Comparison of ENCODE assay signal across 2 cellular contexts in the genomic region with DNA sequence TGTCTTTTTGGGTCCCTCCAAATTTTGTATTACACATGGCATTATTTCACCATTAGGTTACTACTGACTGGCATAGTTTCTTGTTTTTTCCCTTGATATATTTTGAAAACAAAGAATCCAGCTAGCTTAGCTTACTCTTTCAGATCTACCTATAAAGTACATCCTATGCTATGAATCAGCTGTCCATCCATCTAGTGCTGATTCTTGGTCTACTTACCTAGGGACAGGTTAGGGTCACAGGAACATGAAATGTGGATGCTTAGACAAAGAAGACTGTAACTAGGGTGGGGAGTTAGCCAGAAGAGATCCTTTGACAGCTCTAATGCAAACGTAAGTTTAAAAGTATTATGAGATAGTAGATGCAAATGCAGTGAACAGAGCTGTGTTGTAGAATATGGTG.
TF ChIP-seq lines count a peak whose summit lies in the region.

No MANE protein-coding gene starts in this region.

TF ChIP-seq in liver, 16 proteins besides CTCF, POLR2A, EP300 and RAD21:
- TF ChIP-seq, protein P1, sequence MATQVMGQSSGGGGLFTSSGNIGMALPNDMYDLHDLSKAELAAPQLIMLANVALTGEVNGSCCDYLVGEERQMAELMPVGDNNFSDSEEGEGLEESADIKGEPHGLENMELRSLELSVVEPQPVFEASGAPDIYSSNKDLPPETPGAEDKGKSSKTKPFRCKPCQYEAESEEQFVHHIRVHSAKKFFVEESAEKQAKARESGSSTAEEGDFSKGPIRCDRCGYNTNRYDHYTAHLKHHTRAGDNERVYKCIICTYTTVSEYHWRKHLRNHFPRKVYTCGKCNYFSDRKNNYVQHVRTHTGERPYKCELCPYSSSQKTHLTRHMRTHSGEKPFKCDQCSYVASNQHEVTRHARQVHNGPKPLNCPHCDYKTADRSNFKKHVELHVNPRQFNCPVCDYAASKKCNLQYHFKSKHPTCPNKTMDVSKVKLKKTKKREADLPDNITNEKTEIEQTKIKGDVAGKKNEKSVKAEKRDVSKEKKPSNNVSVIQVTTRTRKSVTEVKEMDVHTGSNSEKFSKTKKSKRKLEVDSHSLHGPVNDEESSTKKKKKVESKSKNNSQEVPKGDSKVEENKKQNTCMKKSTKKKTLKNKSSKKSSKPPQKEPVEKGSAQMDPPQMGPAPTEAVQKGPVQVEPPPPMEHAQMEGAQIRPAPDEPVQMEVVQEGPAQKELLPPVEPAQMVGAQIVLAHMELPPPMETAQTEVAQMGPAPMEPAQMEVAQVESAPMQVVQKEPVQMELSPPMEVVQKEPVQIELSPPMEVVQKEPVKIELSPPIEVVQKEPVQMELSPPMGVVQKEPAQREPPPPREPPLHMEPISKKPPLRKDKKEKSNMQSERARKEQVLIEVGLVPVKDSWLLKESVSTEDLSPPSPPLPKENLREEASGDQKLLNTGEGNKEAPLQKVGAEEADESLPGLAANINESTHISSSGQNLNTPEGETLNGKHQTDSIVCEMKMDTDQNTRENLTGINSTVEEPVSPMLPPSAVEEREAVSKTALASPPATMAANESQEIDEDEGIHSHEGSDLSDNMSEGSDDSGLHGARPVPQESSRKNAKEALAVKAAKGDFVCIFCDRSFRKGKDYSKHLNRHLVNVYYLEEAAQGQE (IDR thresholded peaks at IDR 0.05), result peak; percentile 92
- TF ChIP-seq EGR1 (IDR thresholded peaks at IDR 0.05; ENCODE audit: low read depth in 2 of 2), result no peak

TF ChIP-seq in HepG2, 621 proteins besides CTCF, POLR2A, EP300 and RAD21 (continued from another document):
- TF ChIP-seq, protein P1 (IDR thresholded peaks at IDR 0.05; ENCODE audit: borderline replicate concordance in 1 of 2, low read depth in 1 of 2, low read length in 2 of 2), result peak in 1 of 2 experiments; percentile 57; a peak in 1 of 4 replicates
- TF ChIP-seq HOXA3 (CRISPR knock-in tag; IDR thresholded peaks at IDR 0.05) (no peak), ZNF562 (CRISPR knock-in tag; IDR thresholded peaks at IDR 0.05; ENCODE audit: borderline replicate concordance) (no peak), NKX3-1 (CRISPR knock-in tag; IDR thresholded peaks at IDR 0.05) (no peak)
